ENCODE assay signal across 18 cellular contexts in the genomic region with DNA sequence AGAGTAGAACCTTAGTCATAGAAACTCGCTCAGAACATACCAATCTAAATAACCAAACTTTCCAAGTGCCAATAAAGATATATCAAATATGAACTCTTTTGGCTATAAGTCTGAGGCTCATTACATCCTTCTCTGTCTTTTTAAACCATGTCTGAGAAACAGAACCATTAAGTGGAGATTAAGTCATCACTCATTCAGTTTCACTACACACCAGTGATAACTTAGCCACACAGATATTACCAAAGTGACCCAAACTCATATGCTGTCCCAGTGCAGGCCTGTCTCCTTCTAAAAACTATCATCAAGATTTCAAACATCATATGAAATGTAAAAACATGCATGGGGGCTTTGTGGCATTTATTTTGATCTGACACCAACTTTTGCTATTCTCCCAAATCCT. TPM values are rescaled to one million over a fixed set of nuclear protein-coding genes. Genes with fewer than 3 reads are reported as not detected.
DNase-seq lines count a peak whose midpoint lies in the region; ATAC-seq and TF ChIP-seq lines count a peak whose summit lies in the region.
"Had no signal": no experiment of that assay in that cellular context is flagged by ENCODE, and none has a peak within 500 bp of the region (broad histone marks: within the 10 kb centered on the region; RNA-seq: fewer than 3 reads in every experiment).

No MANE protein-coding gene starts in this region.

- H3K4me3 Mint-ChIP-seq in activated T-cell treated with anti-CD3 and anti-CD28 coated beads, Interleukin-2, amount 50 U/mL, for 24 hours: no peak overlapping the region
- no peak overlapping the region for H3K4me3 Mint-ChIP-seq in stimulated activated memory B cell treated with anti-CD40 and anti-IgM and Interleukin-4, amounts not matched to agents 10 μg/mL and 1 μg/mL and 100 μg/mL, for 72 hours
- H3K4me3 Mint-ChIP-seq: activated CD4-positive, alpha-beta T cell treated with anti-CD3 and anti-CD28 coated beads for 36 hours; activated naive CD4-positive, alpha-beta T cell treated with anti-CD3 and anti-CD28 coated beads, Interleukin-2, amount 10 ng/mL, durations not matched to agents 7 days and 5 days had no signal

- no peak for TF ChIP-seq POLR2A in esophagus squamous epithelium (IDR thresholded peaks at IDR 0.05)

- H3K27me3 ChIP-seq in esophagus squamous epithelium (no peaks in the 10 kb centered on the region), WERI-Rb-1 (ENCODE audit: insufficient read depth, low read depth, severe bottlenecking) (no peaks in the 10 kb centered on the region)
- H3K27me3 ChIP-seq: brain microvascular endothelial cell, uterus had no signal

- H3K36me3 Mint-ChIP-seq in activated T-cell treated with anti-CD3 and anti-CD28 coated beads, Interleukin-2, amount 50 U/mL, for 24 hours (ENCODE audit: low read depth): peaks cover 5% of the 10 kb centered on the region
- peaks cover 20% of the 10 kb centered on the region for H3K36me3 Mint-ChIP-seq in stimulated activated memory B cell treated with anti-CD40 and anti-IgM and Interleukin-4, amounts not matched to agents 10 μg/mL and 1 μg/mL and 100 μg/mL, for 72 hours
- H3K36me3 Mint-ChIP-seq: activated naive CD4-positive, alpha-beta T cell treated with anti-CD3 and anti-CD28 coated beads, Interleukin-2, amount 10 ng/mL, durations not matched to agents 7 days and 5 days had no signal

- no peak for DNase-seq in activated T-cell treated with anti-CD3 and anti-CD28 coated beads, Interleukin-2, amount 50 U/mL, for 24 hours
- no peak for DNase-seq in activated T-cell treated with anti-CD3 and anti-CD28 coated beads, Interleukin-2, amount 50 U/mL, for 48 hours
- no peak for DNase-seq in esophagus squamous epithelium (lab: John Stamatoyannopoulos, UW)
- no peak for DNase-seq in SK-N-DZ (ENCODE audit: low spot score)
- no peak for DNase-seq in WERI-Rb-1
- no peak for DNase-seq in stimulated activated CD4-positive, alpha-beta T cell treated with anti-CD3 and anti-CD28 coated beads, Interleukin-1b, Interleukin-23, amount 100 ng/mL, for 48 hours
- DNase-seq: activated CD4-positive, alpha-beta T cell treated with anti-CD3 and anti-CD28 coated beads for 36 hours; activated naive CD4-positive, alpha-beta T cell treated with anti-CD3 and anti-CD28 coated beads, Interleukin-2, amount 10 ng/mL, durations not matched to agents 7 days and 5 days; brain microvascular endothelial cell; mesenchymal stem cell; NCI-H1930; occipital lobe; SHP77 treated with DMSO at 0.1 percent for 48 hours; uterus had no signal

- intact Hi-C loops in esophagus squamous epithelium (cut with DNase I): no loop called here

- no peaks in the 10 kb centered on the region for H3K9me3 Mint-ChIP-seq in activated T-cell treated with anti-CD3 and anti-CD28 coated beads, Interleukin-2, amount 50 U/mL, for 24 hours
- H3K9me3 Mint-ChIP-seq in stimulated activated memory B cell treated with anti-CD40 and anti-IgM and Interleukin-4, amounts not matched to agents 10 μg/mL and 1 μg/mL and 100 μg/mL, for 72 hours: no peaks in the 10 kb centered on the region
- H3K9me3 Mint-ChIP-seq: activated naive CD4-positive, alpha-beta T cell treated with anti-CD3 and anti-CD28 coated beads, Interleukin-2, amount 10 ng/mL, durations not matched to agents 7 days and 5 days had no signal

- H3K27me3 Mint-ChIP-seq in activated T-cell treated with anti-CD3 and anti-CD28 coated beads, Interleukin-2, amount 50 U/mL, for 24 hours: no peaks in the 10 kb centered on the region
- no peaks in the 10 kb centered on the region for H3K27me3 Mint-ChIP-seq in stimulated activated memory B cell treated with anti-CD40 and anti-IgM and Interleukin-4, amounts not matched to agents 10 μg/mL and 1 μg/mL and 100 μg/mL, for 72 hours
- H3K27me3 Mint-ChIP-seq: activated CD4-positive, alpha-beta T cell treated with anti-CD3 and anti-CD28 coated beads for 36 hours; activated naive CD4-positive, alpha-beta T cell treated with anti-CD3 and anti-CD28 coated beads, Interleukin-2, amount 10 ng/mL, durations not matched to agents 7 days and 5 days had no signal

- H3K4me1 Mint-ChIP-seq in activated T-cell treated with anti-CD3 and anti-CD28 coated beads, Interleukin-2, amount 50 U/mL, for 24 hours (ENCODE audit: low read depth): peaks cover 46% of the 10 kb centered on the region
- peaks cover 51% of the 10 kb centered on the region for H3K4me1 Mint-ChIP-seq in stimulated activated memory B cell treated with anti-CD40 and anti-IgM and Interleukin-4, amounts not matched to agents 10 μg/mL and 1 μg/mL and 100 μg/mL, for 72 hours

- peaks cover 0 to 70% (median 20%) of the 10 kb centered on the region in 3 donors for H3K4me1 ChIP-seq in esophagus squamous epithelium
- H3K4me1 ChIP-seq: uterus had no signal

- no peaks in the 10 kb centered on the region for H3K9me3 ChIP-seq in esophagus squamous epithelium
- H3K9me3 ChIP-seq in WERI-Rb-1 (ENCODE audit: severe bottlenecking): no peaks in the 10 kb centered on the region
- H3K9me3 ChIP-seq: uterus had no signal

- peak overlapping the region; percentile 16 for H3K27ac Mint-ChIP-seq in activated T-cell treated with anti-CD3 and anti-CD28 coated beads, Interleukin-2, amount 50 U/mL, for 24 hours
- peak overlapping the region; percentile 51 for H3K27ac Mint-ChIP-seq in stimulated activated memory B cell treated with anti-CD40 and anti-IgM and Interleukin-4, amounts not matched to agents 10 μg/mL and 1 μg/mL and 100 μg/mL, for 72 hours
- H3K27ac Mint-ChIP-seq: activated naive CD4-positive, alpha-beta T cell treated with anti-CD3 and anti-CD28 coated beads, Interleukin-2, amount 10 ng/mL, durations not matched to agents 7 days and 5 days had no signal

- TF ChIP-seq CTCF in esophagus squamous epithelium (IDR thresholded peaks at IDR 0.05) (no peak), WERI-Rb-1 (IDR thresholded peaks at IDR 0.05; ENCODE audit: low read depth, low read length) (no peak)

- H3K4me3 ChIP-seq in esophagus squamous epithelium (no peak overlapping the region), WERI-Rb-1 (ENCODE audit: low read depth, low read length) (no peak overlapping the region)
- H3K4me3 ChIP-seq: skin epidermis, uterus had no signal

- H3K27ac ChIP-seq in esophagus squamous epithelium: peak overlapping the region in 3 of 4 donors; percentile 50 to 56 (median 56)
- no peak overlapping the region for H3K27ac ChIP-seq in WERI-Rb-1
- H3K27ac ChIP-seq: brain microvascular endothelial cell, C4-2B, skin epidermis had no signal

- H3K36me3 ChIP-seq in esophagus squamous epithelium: no peaks in the 10 kb centered on the region
- no peaks in the 10 kb centered on the region for H3K36me3 ChIP-seq in WERI-Rb-1
- H3K36me3 ChIP-seq: brain microvascular endothelial cell, uterus had no signal

- whole genome bisulfite sequencing in esophagus squamous epithelium, 2 donors: 63 to 92% methylated on average over 1 of the region's 1 CpG

- ATAC-seq in HG03378 (IDR thresholded peaks at IDR 0.05; ENCODE audit: unreplicated experiment): peak; percentile 45
- no peak for ATAC-seq in stimulated activated memory B cell treated with anti-CD40 and anti-IgM and Interleukin-4, amounts not matched to agents 10 μg/mL and 1 μg/mL and 100 μg/mL, for 72 hours

RNA-seq across cellular contexts. Expression of a gene that starts 12.0 kb away (rescaled TPM):
- total RNA-seq in esophagus squamous epithelium: 100 to 1,000 TPM in 2 of 4 donors, 10 to 100 TPM in 2; 71.0 to 121 (median 105) TPM
- polyA plus RNA-seq in SK-N-DZ (2014; cell fraction: cytosol; rRNA removed): 18.3 and 22.7 TPM in 2 replicates
- polyA plus RNA-seq in SK-N-DZ (2014; cell fraction: nucleus; rRNA removed): 21.0 and 24.6 TPM in 2 replicates
